In the genomic region with DNA sequence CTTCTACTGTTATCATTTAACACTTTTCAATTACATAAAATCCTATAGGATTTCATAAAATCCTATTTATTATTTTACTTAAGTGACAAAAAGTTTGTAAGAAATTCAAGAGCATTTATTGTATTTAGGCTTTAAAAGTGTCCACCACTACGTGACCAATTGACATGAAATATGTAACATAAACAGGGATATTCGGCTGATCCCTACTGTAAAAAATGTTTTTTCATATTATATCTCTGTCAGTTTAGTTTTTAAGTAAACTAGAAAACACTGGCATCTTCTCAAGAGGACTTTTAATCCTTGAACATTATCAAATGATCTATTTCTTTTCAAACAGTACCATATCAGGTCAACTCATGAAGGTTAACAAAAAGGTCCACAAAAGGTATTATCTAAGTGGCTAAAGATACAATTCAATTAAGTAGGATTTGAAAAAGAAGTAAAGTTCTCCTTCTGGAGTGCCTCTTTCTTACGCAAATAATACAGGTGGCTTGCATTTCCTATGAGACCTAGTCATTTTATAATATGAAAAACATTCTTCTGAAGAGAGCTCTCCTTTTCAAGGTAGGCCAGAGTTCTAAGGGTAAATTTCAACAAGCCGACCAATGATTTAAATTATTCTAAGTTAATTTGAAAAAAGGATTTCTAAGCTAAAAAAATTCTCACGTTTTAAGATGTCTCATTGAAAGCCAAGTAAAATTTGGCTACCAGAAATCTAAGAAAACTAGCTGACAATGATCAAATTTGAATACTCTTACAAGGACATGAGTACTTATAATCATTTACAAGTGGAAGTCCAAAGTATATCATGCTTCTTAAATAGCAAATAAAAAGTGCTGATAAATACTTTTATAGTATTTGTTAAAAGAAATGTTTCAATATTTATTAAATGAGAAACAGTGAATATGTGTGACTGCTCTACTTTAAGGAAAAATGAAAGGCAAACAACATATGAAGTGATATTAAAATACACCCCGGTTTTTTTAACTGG, we compare ENCODE assay signal across 8 cellular contexts.
DNase-seq lines count a peak whose midpoint lies in the region; ATAC-seq and TF ChIP-seq lines count a peak whose summit lies in the region.

No MANE protein-coding gene starts in this region.

- peaks cover 97% of the 10 kb centered on the region for H3K79me2 ChIP-seq in HCT116 (ENCODE audit: insufficient read depth, low read length)

- H3K4me1 ChIP-seq in HCT116 (ENCODE audit: control insufficient read depth in 1 of 2, insufficient read depth in 2 of 2, low read length in 2 of 2) (peaks cover 28 to 57% of the 10 kb centered on the region in 2 experiments), urinary bladder (ENCODE audit: insufficient read depth) (no peaks in the 10 kb centered on the region)

- no peak overlapping the region for H2AFZ ChIP-seq in HCT116 (ENCODE audit: low read depth, low read length, poor library complexity, severe bottlenecking)

- H3K4me2 ChIP-seq in HCT116 (ENCODE audit: low read length), result peak overlapping the region; percentile 89

- H3K9me3 ChIP-seq in HCT116 (ENCODE audit: control insufficient read depth in 1 of 2, insufficient read depth in 1 of 2, low read depth in 1 of 2, low read length in 2 of 2), result no peaks in the 10 kb centered on the region

- TF ChIP-seq CTCF in HCT116 (IDR thresholded peaks at IDR 0.05 in 2 of 3, conservative IDR thresholded peaks at IDR 0.05 in 1 of 3; ENCODE audit: borderline replicate concordance in 1 of 3, insufficient read depth in 1 of 3, low read depth in 2 of 3, low read length in 2 of 3) (no peak), astrocyte of the cerebellum (IDR thresholded peaks at IDR 0.05; ENCODE audit: low read depth, low read length, missing control alignments) (no peak)

- BruUV-seq in HCT116 (replicated peaks; lab: Mats Ljungman, UMichigan), result no TSS peak

- RAD21 ChIA-PET in HCT116 (lab: Charles Lee; ENCODE audit: low non-redundant PET in 1 of 2, low total read pairs in 2 of 2, uncharacterized antibody in 2 of 2, unreplicated experiment in 2 of 2), result no interaction called here

- intact Hi-C loops in HCT116 (cut with micrococcal nuclease), result loop anchor here (5.0 kb wide), 1 partner anchor 446 kb away; no protein-coding TSS in a partner anchor

- DNase-seq in ACHN, result peak; percentile 34
- no peak for DNase-seq in HCT116 (ENCODE audit: low read depth, low spot score)
- no peak for DNase-seq in astrocyte of the cerebellum (ENCODE audit: low read depth)
- DNase-seq in left kidney (ENCODE audit: low read depth, low spot score), result peak; percentile 17
- DNase-seq in stimulated activated CD4-positive, alpha-beta T cell treated with anti-CD3 and anti-CD28 coated beads, Interleukin-4, amount 100 ng/mL, for 4 hours, result no peak
- DNase-seq in NCI-H2227 (lab: John Stamatoyannopoulos, UW; ENCODE audit: unreplicated experiment), result no peak
- DNase-seq in HuH-7 (ENCODE audit: low spot score), result no peak

- no peaks in the 10 kb centered on the region for H3K9me2 ChIP-seq in HCT116 (ENCODE audit: insufficient read depth)

- no peak for TF ChIP-seq POLR2A in HCT116 (IDR thresholded peaks at IDR 0.05; ENCODE audit: borderline replicate concordance, extremely low read depth, insufficient read depth, insufficient read length)

- POLR2A ChIA-PET in HCT116 (lab: Charles Lee), result interaction anchor here (1.4 to 3.1 kb wide), 3 partner anchors 12 to 362 kb away, joined by 3 to 10 read pairs (median 4); no protein-coding TSS in a partner anchor

- H3K4me3 ChIP-seq in HCT116 (replicated peaks in 1 of 2; ENCODE audit: low read depth in 1 of 2, low read length in 2 of 2) (peak overlapping the region; percentile 60 to 65; a peak in 3 of 4 replicates), astrocyte of the cerebellum (ENCODE audit: low read depth, low read length) (peak overlapping the region; percentile 72), urinary bladder (ENCODE audit: low read depth, low read length) (peak overlapping the region; percentile 28)

- no peaks in the 10 kb centered on the region for H3K27me3 ChIP-seq in HCT116 (ENCODE audit: insufficient read depth, low read length)

- H3K9ac ChIP-seq in HCT116 (ENCODE audit: low read length), result peak overlapping the region; percentile 74

- WGBS in urinary bladder, result 11% methylated on average over 6 of the region's 6 CpGs

- H4K20me1 ChIP-seq in HCT116 (ENCODE audit: insufficient read depth), result no peaks in the 10 kb centered on the region

- in situ Hi-C loops in ACHN (cut with HindIII; ENCODE audit: low pct_ligation_motif_present, low pct_unique_long_range_greater_than_20kb, low sequenced_read_pairs) (no loop called here), astrocyte of the cerebellum (cut with HindIII; ENCODE audit: low sequenced_read_pairs) (no loop called here)

- no peak for ATAC-seq in HCT116

- TF ChIP-seq RAD21 in HCT116 (IDR thresholded peaks at IDR 0.05; ENCODE audit: low read depth), result no peak

- peak overlapping the region; percentile 72; the same call in 1 of the 2 replicates for H3K27ac ChIP-seq in HCT116 (ENCODE audit: low read depth, low read length)
- peak overlapping the region; percentile 59 for H3K27ac ChIP-seq in urinary bladder (ENCODE audit: low read depth)

- H3K36me3 ChIP-seq in HCT116 (ENCODE audit: control insufficient read depth in 1 of 2, insufficient read depth in 2 of 2, low read length in 2 of 2) (no peaks in the 10 kb centered on the region), urinary bladder (ENCODE audit: insufficient read depth) (no peaks in the 10 kb centered on the region)

- CTCF ChIA-PET in HCT116 (lab: Charles Lee), result interaction anchor here (0.6 kb wide), 1 partner anchor 22 kb away, joined by 3 read pairs; no protein-coding TSS in a partner anchor

TF ChIP-seq in HCT116, 20 proteins besides CTCF, POLR2A, EP300 and RAD21:
- no peak for TF ChIP-seq ZFX (IDR thresholded peaks at IDR 0.05)
- no peak for TF ChIP-seq FOSL1 (IDR thresholded peaks at IDR 0.05; ENCODE audit: low read depth)
- TF ChIP-seq, protein P1, sequence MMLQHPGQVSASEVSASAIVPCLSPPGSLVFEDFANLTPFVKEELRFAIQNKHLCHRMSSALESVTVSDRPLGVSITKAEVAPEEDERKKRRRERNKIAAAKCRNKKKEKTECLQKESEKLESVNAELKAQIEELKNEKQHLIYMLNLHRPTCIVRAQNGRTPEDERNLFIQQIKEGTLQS (IDR thresholded peaks at IDR 0.05), result no peak
- no peak for TF ChIP-seq ELF1 (IDR thresholded peaks at IDR 0.05; ENCODE audit: borderline replicate concordance, low read depth)
- no peak for TF ChIP-seq EZH2phosphoT487 (IDR thresholded peaks at IDR 0.05; ENCODE audit: borderline replicate concordance)
- TF ChIP-seq POLR2AphosphoS5 (IDR thresholded peaks at IDR 0.05; ENCODE audit: low read depth, low read length), result no peak
- no peak for TF ChIP-seq TCF7L2 (IDR thresholded peaks at IDR 0.05; ENCODE audit: borderline replicate concordance, extremely low read depth, insufficient read depth, insufficient read length)
- TF ChIP-seq, protein P2, sequence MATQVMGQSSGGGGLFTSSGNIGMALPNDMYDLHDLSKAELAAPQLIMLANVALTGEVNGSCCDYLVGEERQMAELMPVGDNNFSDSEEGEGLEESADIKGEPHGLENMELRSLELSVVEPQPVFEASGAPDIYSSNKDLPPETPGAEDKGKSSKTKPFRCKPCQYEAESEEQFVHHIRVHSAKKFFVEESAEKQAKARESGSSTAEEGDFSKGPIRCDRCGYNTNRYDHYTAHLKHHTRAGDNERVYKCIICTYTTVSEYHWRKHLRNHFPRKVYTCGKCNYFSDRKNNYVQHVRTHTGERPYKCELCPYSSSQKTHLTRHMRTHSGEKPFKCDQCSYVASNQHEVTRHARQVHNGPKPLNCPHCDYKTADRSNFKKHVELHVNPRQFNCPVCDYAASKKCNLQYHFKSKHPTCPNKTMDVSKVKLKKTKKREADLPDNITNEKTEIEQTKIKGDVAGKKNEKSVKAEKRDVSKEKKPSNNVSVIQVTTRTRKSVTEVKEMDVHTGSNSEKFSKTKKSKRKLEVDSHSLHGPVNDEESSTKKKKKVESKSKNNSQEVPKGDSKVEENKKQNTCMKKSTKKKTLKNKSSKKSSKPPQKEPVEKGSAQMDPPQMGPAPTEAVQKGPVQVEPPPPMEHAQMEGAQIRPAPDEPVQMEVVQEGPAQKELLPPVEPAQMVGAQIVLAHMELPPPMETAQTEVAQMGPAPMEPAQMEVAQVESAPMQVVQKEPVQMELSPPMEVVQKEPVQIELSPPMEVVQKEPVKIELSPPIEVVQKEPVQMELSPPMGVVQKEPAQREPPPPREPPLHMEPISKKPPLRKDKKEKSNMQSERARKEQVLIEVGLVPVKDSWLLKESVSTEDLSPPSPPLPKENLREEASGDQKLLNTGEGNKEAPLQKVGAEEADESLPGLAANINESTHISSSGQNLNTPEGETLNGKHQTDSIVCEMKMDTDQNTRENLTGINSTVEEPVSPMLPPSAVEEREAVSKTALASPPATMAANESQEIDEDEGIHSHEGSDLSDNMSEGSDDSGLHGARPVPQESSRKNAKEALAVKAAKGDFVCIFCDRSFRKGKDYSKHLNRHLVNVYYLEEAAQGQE (IDR thresholded peaks at IDR 0.05; ENCODE audit: low read depth), result no peak

Comparison
In these comparisons a context has a peak if more than half of its experiments do, and no peak if none do; other contexts are left out.
1. DNase-seq: peak in ACHN (single experiment) and left kidney (single experiment); none in HCT116 (single experiment), astrocyte of the cerebellum (single experiment), stimulated activated CD4-positive, alpha-beta T cell treated with anti-CD3 and anti-CD28 coated beads, Interleukin-4, amount 100 ng/mL, for 4 hours (0 of 2), NCI-H2227 (single experiment) and HuH-7 (single experiment).
2. Peak in every context shown above with its lines, with median percentiles within 50 percentile points of each other: H3K4me3 ChIP-seq.